Comparison of ENCODE assay signal across 8 cellular contexts in genomic region chr4:83194588-83194987, GRCh38.
A peak's percentile ranks its signal among the peaks of the same experiment; 100 is the strongest.
DNase-seq lines count a peak whose midpoint lies in the region; ATAC-seq, FAIRE-seq and TF ChIP-seq lines count a peak whose summit lies in the region.
"Not testable (repeated sequence)": the region's sequence is repeated elsewhere in the genome, so short reads cannot be mapped to it uniquely, and the experiment has no call there.

No MANE protein-coding gene starts in this region.

- not testable (repeated sequence) for H4K20me1 ChIP-seq in OCI-LY3 (ENCODE audit: insufficient read depth, low read length); K562 (replicated peaks; ENCODE audit: control insufficient read depth, insufficient read depth, low read length); endothelial cell of umbilical vein (replicated peaks; ENCODE audit: control insufficient read depth, extremely low read depth, insufficient read depth, low read length)

- DNase-seq in K562 (ENCODE audit: extremely low read depth in 1 of 4, low spot score in 3 of 4); upper lobe of right lung: not testable (repeated sequence)
- DNase-seq in endothelial cell of umbilical vein (ENCODE audit: low read depth, low spot score) (peak; percentile 38), left ventricle myocardium superior (peak; percentile 62), left lung (peak; percentile 46 to 68), small intestine (peak; percentile 33)

- POLR2A ChIA-PET in K562 (lab: Yijun Ruan, JAX); endothelial cell of umbilical vein (lab: Charles Lee): not testable (repeated sequence)

- H3K79me2 ChIP-seq in OCI-LY3 (ENCODE audit: low read length); K562 (ENCODE audit: control insufficient read depth, insufficient read depth, low read length); endothelial cell of umbilical vein (ENCODE audit: control insufficient read depth, insufficient read depth, low read length): not testable (repeated sequence)

- TF ChIP-seq CTCF in OCI-LY3 (IDR thresholded peaks at IDR 0.05; ENCODE audit: low read depth, low read length); K562 (IDR thresholded peaks at IDR 0.05 in 2 of 3, conservative IDR thresholded peaks at IDR 0.05 in 1 of 3; ENCODE audit: insufficient read depth in 2 of 3, low read depth in 1 of 3, low read length in 3 of 3); endothelial cell of umbilical vein (IDR thresholded peaks at IDR 0.05; ENCODE audit: extremely low read depth in 1 of 2, insufficient read depth in 1 of 2, low read depth in 1 of 2, low read length in 2 of 2); left lung (IDR thresholded peaks at IDR 0.05); upper lobe of right lung (IDR thresholded peaks at IDR 0.05): not testable (repeated sequence)

- H3K27ac ChIP-seq in OCI-LY3 (ENCODE audit: low read length) (peak overlapping the region; percentile 86), left lung (peak overlapping the region in 1 of 2 donors; percentile 38), mucosa of rectum (ENCODE audit: low read depth in 2 of 2, low read length in 2 of 2) (peak overlapping the region; percentile 38 to 48)
- not testable (repeated sequence) for H3K27ac ChIP-seq in K562 (ENCODE audit: extremely low read depth, low read depth, low read length); endothelial cell of umbilical vein (ENCODE audit: insufficient read depth, low read depth, low read length); small intestine (ENCODE audit: low read depth in 1 of 2, low read length in 1 of 2); upper lobe of right lung

- H3K9me1 ChIP-seq in K562 (ENCODE audit: control insufficient read depth, insufficient read depth, low read length); endothelial cell of umbilical vein (replicated peaks; ENCODE audit: control insufficient read depth, extremely low read depth, insufficient read depth, low read length): not testable (repeated sequence)

- not testable (repeated sequence) for TF ChIP-seq POLR2A in K562 (conservative IDR thresholded peaks at IDR 0.05); endothelial cell of umbilical vein (IDR thresholded peaks at IDR 0.05; ENCODE audit: low read depth, low read length)

- intact Hi-C loops in K562 (cut with micrococcal nuclease); endothelial cell of umbilical vein (cut with micrococcal nuclease); left ventricle myocardium superior (cut with micrococcal nuclease); left lung (cut with DNase I); upper lobe of right lung (cut with DNase I): not testable (repeated sequence)

- BruUV-seq in K562 (replicated peaks; lab: Mats Ljungman, UMichigan); endothelial cell of umbilical vein (replicated peaks; lab: Mats Ljungman, UMichigan): not testable (repeated sequence)

- dilution Hi-C loops in endothelial cell of umbilical vein (cut with MboI; ENCODE audit: extremely low pct_ligation_motif_present, low sequenced_read_pairs): not testable (repeated sequence)

- H3K9me3 ChIP-seq in OCI-LY3 (ENCODE audit: insufficient read depth, low read length); K562 (replicated peaks; ENCODE audit: control insufficient read depth, insufficient read depth, low read depth, low read length); endothelial cell of umbilical vein (replicated peaks; ENCODE audit: control insufficient read depth, insufficient read depth, low read length); left lung; mucosa of rectum (ENCODE audit: control insufficient read depth in 2 of 2, low read length in 2 of 2); small intestine (ENCODE audit: control insufficient read depth, low read depth); upper lobe of right lung: not testable (repeated sequence)

- not testable (repeated sequence) for H3K4me3 ChIP-seq in OCI-LY3 (ENCODE audit: low read length); K562; endothelial cell of umbilical vein (replicated peaks in 1 of 3; ENCODE audit: insufficient read depth in 1 of 3, low read depth in 1 of 3, low read length in 3 of 3); left lung; mucosa of rectum (ENCODE audit: low read length in 2 of 2); small intestine (ENCODE audit: low read depth in 1 of 2, low read length in 2 of 2); upper lobe of right lung

- CTCF ChIA-PET in K562 (lab: Yijun Ruan, JAX; ENCODE audit: low intra/inter-chr PET ratio); endothelial cell of umbilical vein (lab: Charles Lee): not testable (repeated sequence)

- not testable (repeated sequence) for H2AFZ ChIP-seq in OCI-LY3 (ENCODE audit: low read depth, low read length); K562 (ENCODE audit: low read depth, low read length)
- H2AFZ ChIP-seq in endothelial cell of umbilical vein (ENCODE audit: low read depth, low read length): peak overlapping the region; percentile 22

- H3K36me3 ChIP-seq in OCI-LY3 (replicated peaks; ENCODE audit: low read depth, low read length); K562 (ENCODE audit: control insufficient read depth, insufficient read depth, low read length); endothelial cell of umbilical vein (ENCODE audit: control insufficient read depth in 2 of 2, extremely low read depth in 1 of 2, insufficient read depth in 2 of 2, low read length in 2 of 2); left lung; mucosa of rectum (ENCODE audit: control insufficient read depth in 2 of 2, insufficient read depth in 2 of 2, low read length in 2 of 2); small intestine (ENCODE audit: control insufficient read depth in 2 of 2, insufficient read depth in 2 of 2, low read length in 2 of 2); upper lobe of right lung: not testable (repeated sequence)

- H3K9ac ChIP-seq in OCI-LY3 (ENCODE audit: low read length): peak overlapping the region; percentile 58; the same call in 1 of the 2 replicates
- H3K9ac ChIP-seq in K562 (ENCODE audit: insufficient read depth in 1 of 2, low read depth in 2 of 2, low read length in 2 of 2); endothelial cell of umbilical vein (replicated peaks; ENCODE audit: extremely low read depth, insufficient read depth, low read length); mucosa of rectum (ENCODE audit: low read depth in 1 of 2, low read length in 2 of 2): not testable (repeated sequence)

- peak overlapping the region; percentile 63 for H3K4me2 ChIP-seq in OCI-LY3 (ENCODE audit: low read length)
- H3K4me2 ChIP-seq in K562 (ENCODE audit: insufficient read depth, low read length); endothelial cell of umbilical vein (ENCODE audit: insufficient read depth, low read length): not testable (repeated sequence)

- not testable (repeated sequence) for TF ChIP-seq EP300 in K562 (IDR thresholded peaks at IDR 0.05; ENCODE audit: low read length)

- in situ Hi-C loops in K562 (cut with MboI): not testable (repeated sequence)

- H3K4me1 ChIP-seq in OCI-LY3 (ENCODE audit: low read length): peaks cover 67% of the 10 kb centered on the region
- not testable (repeated sequence) for H3K4me1 ChIP-seq in K562 (replicated peaks in 1 of 2; ENCODE audit: control insufficient read depth in 2 of 2, insufficient read depth in 2 of 2, low read length in 2 of 2); small intestine (ENCODE audit: control insufficient read depth in 2 of 2, insufficient read depth in 1 of 2, low read depth in 1 of 2, low read length in 1 of 2); upper lobe of right lung
- H3K4me1 ChIP-seq in endothelial cell of umbilical vein (ENCODE audit: control insufficient read depth, extremely low read depth, insufficient read depth, low read length): peaks cover 10% of the 10 kb centered on the region
- H3K4me1 ChIP-seq in left lung: peaks cover 0 to 17% of the 10 kb centered on the region in 2 donors
- H3K4me1 ChIP-seq in mucosa of rectum (ENCODE audit: control insufficient read depth in 2 of 2, insufficient read depth in 2 of 2, low read length in 2 of 2): peaks cover 19 to 25% of the 10 kb centered on the region in 2 donors

- not testable (repeated sequence) for TF ChIP-seq RAD21 in K562 (CRISPR knock-in tag; conservative IDR thresholded peaks at IDR 0.05 in 1 of 2, IDR thresholded peaks at IDR 0.05 in 1 of 2)

- FAIRE-seq in K562 (lab: Jason Lieb, UNC); small intestine (lab: Jason Lieb, UNC): not testable (repeated sequence)
- FAIRE-seq in endothelial cell of umbilical vein (lab: Jason Lieb, UNC): peak; percentile 72

- 5% methylated on average over 7 of the region's 7 CpGs for WGBS in K562 (ENCODE audit: insufficient coverage, low coverage, missing lambda C conversion rate)
- 44 to 64% (median 47%) methylated on average over 7 of the region's 7 CpGs for WGBS in small intestine, 3 donors

- not testable (repeated sequence) for ATAC-seq in K562, left ventricle myocardium superior, left lung
- ATAC-seq in upper lobe of right lung: peak; percentile 35

- H3K27me3 ChIP-seq in OCI-LY3 (ENCODE audit: low read depth, low read length); K562 (ENCODE audit: control insufficient read depth in 2 of 2, insufficient read depth in 2 of 2, low read length in 2 of 2); endothelial cell of umbilical vein (ENCODE audit: control insufficient read depth in 2 of 2, insufficient read depth in 2 of 2, low read length in 2 of 2); left lung; mucosa of rectum (ENCODE audit: control insufficient read depth in 2 of 2, insufficient read depth in 2 of 2, low read length in 2 of 2); small intestine (ENCODE audit: control insufficient read depth in 2 of 2, insufficient read depth in 2 of 2, low read length in 2 of 2); upper lobe of right lung: not testable (repeated sequence)
